Comparison of ENCODE assay signal across 9 cellular contexts in the genomic region with DNA sequence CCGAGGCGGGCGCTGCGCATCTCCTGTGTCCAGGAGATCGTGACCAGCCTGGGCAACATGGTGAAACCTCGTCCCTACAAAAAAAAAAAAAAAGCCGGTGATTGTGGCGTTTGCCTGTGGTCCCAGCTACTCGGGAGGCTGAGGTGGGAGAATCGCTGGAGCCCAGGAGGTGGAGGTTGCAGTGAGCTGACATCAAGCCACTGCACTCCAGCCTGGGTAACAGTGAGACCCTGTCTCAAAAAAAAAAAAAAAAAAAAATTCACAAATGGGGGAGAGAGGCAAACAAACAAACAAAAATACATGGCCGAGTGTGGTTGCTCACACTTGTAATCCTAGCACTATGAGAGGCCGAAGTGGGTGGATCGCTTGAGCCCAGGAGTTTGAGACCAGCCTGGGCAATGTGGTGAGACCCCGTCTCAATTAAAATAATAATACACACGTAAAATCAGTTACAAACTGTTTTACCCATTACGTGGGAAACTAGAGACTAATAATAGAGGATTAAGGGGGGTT. TPM values are rescaled to one million over a fixed set of nuclear protein-coding genes. Genes with fewer than 3 reads are reported as not detected.
DNase-seq lines count a peak whose midpoint lies in the region; ATAC-seq, FAIRE-seq and TF ChIP-seq lines count a peak whose summit lies in the region.
"Had no signal": no experiment of that assay in that cellular context is flagged by ENCODE, and none has a peak within 500 bp of the region (broad histone marks: within the 10 kb centered on the region; RNA-seq: fewer than 3 reads in every experiment).

No MANE protein-coding gene starts in this region.

- H2AK5ac ChIP-seq in IMR-90 (ENCODE audit: low read depth, low read length) = no peak overlapping the region

- H3K9ac ChIP-seq in IMR-90 (ENCODE audit: low read depth, low read length) = peak overlapping the region; percentile 92
- peak overlapping the region; percentile 95 for H3K9ac ChIP-seq in mucosa of stomach (ENCODE audit: low read length)

- CTCF ChIA-PET in A549 (lab: Yijun Ruan, JAX) (interaction anchor here (0.6 to 1.9 kb wide), 5 partner anchors 11 to 204 kb away, joined by 3 to 6 read pairs (median 4); no protein-coding TSS in a partner anchor), IMR-90 (lab: Yijun Ruan, JAX) (no interaction called here)

- dilution Hi-C loops in IMR-90 (cut with HindIII; ENCODE audit: low sequenced_read_pairs, unreplicated experiment) = no loop called here

- H2BK120ac ChIP-seq in IMR-90 (ENCODE audit: low read depth, low read length) = 0 out of 2 replicates have a peak overlapping the region, but pooled peaks have one; percentile 54

- peak overlapping the region; percentile 82 for H2BK5ac ChIP-seq in IMR-90 (ENCODE audit: low read depth, low read length, poor library complexity, severe bottlenecking)

- intact Hi-C loops in IMR-90 (cut with micrococcal nuclease) = no loop called here

- H4K91ac ChIP-seq in IMR-90 (ENCODE audit: insufficient read depth, low read depth, low read length) = no peak overlapping the region

- peak overlapping the region; percentile 87 to 95 for H3K27ac ChIP-seq in A549
- H3K27ac ChIP-seq in IMR-90 (ENCODE audit: insufficient read depth, low read length) = peak overlapping the region; percentile 88

- peak overlapping the region; percentile 89 for H3K14ac ChIP-seq in IMR-90 (replicated peaks; ENCODE audit: low read depth, low read length)

- peaks cover 23% of the 10 kb centered on the region for H3K4me1 ChIP-seq in A549
- H3K4me1 ChIP-seq in IMR-90 (ENCODE audit: control insufficient read depth, insufficient read depth, low read length) = 0 out of 2 replicates have a peak, but pooled peaks cover 4% of the 10 kb centered on the region
- H3K4me1 ChIP-seq in mucosa of stomach (ENCODE audit: control insufficient read depth, insufficient read depth, low read length) = peaks cover 11% of the 10 kb centered on the region

- WGBS in A549 (ENCODE audit: missing lambda C conversion rate) = 33% methylated on average over 12 of the region's 16 CpGs
- WGBS in IMR-90 (ENCODE audit: extremely low coverage in 2 of 2, insufficient read length in 1 of 2), 2 experiments = 60% methylated on average over 1 of the region's 16 CpGs; no CpG with 5 or more reads in 1 of the 2 experiments

- TF ChIP-seq RAD21 in A549 (conservative IDR thresholded peaks at IDR 0.05 in 1 of 2, IDR thresholded peaks at IDR 0.05 in 1 of 2) = no peak
- TF ChIP-seq RAD21 in IMR-90 (IDR thresholded peaks at IDR 0.05; ENCODE audit: low read length) = no peak

- no peak for ATAC-seq in A549
- ATAC-seq in IMR-90 (ENCODE audit: low read depth) = no peak
- ATAC-seq in HG02938 (IDR thresholded peaks at IDR 0.05; ENCODE audit: unreplicated experiment) = no peak
- ATAC-seq in HG02759 (IDR thresholded peaks at IDR 0.05; ENCODE audit: unreplicated experiment) = no peak
- no peak for ATAC-seq in HG02678 (IDR thresholded peaks at IDR 0.05; ENCODE audit: unreplicated experiment)

- peak overlapping the region; percentile 70 for H3K4me3 ChIP-seq in A549
- peak overlapping the region; percentile 87 for H3K4me3 ChIP-seq in IMR-90 (ENCODE audit: insufficient read depth, low read depth, low read length)
- H3K4me3 ChIP-seq in cardiac fibroblast (replicated peaks in 1 of 2; ENCODE audit: low read depth in 2 of 2, low read length in 2 of 2) = peak overlapping the region; percentile 80 to 98
- peak overlapping the region; percentile 83 for H3K4me3 ChIP-seq in mucosa of stomach (ENCODE audit: low read length)

- H4K5ac ChIP-seq in IMR-90 (ENCODE audit: low read depth, low read length) = peak overlapping the region; percentile 83; the same call in 1 of the 2 replicates

- H3K9me3 ChIP-seq in A549 = no peaks in the 10 kb centered on the region
- no peaks in the 10 kb centered on the region for H3K9me3 ChIP-seq in IMR-90 (ENCODE audit: control insufficient read depth, insufficient read depth, low read length)
- H3K9me3 ChIP-seq in mucosa of stomach (ENCODE audit: control insufficient read depth, low read length) = no peaks in the 10 kb centered on the region

- no peaks in the 10 kb centered on the region for H4K20me1 ChIP-seq in IMR-90 (ENCODE audit: insufficient read depth, low read length)

- FAIRE-seq in A549 (lab: Jason Lieb, UNC) = no peak

- H3K4me2 ChIP-seq in A549 (peak overlapping the region; percentile 83), IMR-90 (ENCODE audit: low read depth, low read length) (peak overlapping the region; percentile 80)

- POLR2A ChIA-PET in A549 (lab: Yijun Ruan, JAX) (interaction anchor here (1.5 kb wide), 1 partner anchor 66 kb away, joined by 12 read pairs; a partner anchor contains a TSS), IMR-90 (lab: Charles Lee; ENCODE audit: unreplicated experiment) (interaction anchor here (0.6 kb wide), 1 partner anchor 151 kb away, joined by 4 read pairs; no protein-coding TSS in a partner anchor)

- H2BK15ac ChIP-seq in IMR-90 (ENCODE audit: low read depth, low read length) = no peak overlapping the region

- H3K56ac ChIP-seq in IMR-90 (ENCODE audit: extremely low read depth, insufficient read depth, low read length) = peak overlapping the region; percentile 82

- BruUV-seq in IMR-90 (replicated peaks; lab: Mats Ljungman, UMichigan) = no TSS peak

- peak overlapping the region; percentile 48 for H2AK9ac ChIP-seq in IMR-90 (replicated peaks; ENCODE audit: low read depth, low read length, poor library complexity)

- H3K4ac ChIP-seq in IMR-90 (ENCODE audit: low read depth, low read length) = 0 out of 2 replicates have a peak overlapping the region, but pooled peaks have one; percentile 80

- in situ Hi-C loops in IMR-90 (cut with MboI; ENCODE audit: low sequenced_read_pairs) = no loop called here

- H2AFZ ChIP-seq in IMR-90 (replicated peaks; ENCODE audit: low read length, poor library complexity) = peak overlapping the region; percentile 95

- TF ChIP-seq POLR2A in A549 (IDR thresholded peaks at IDR 0.05; ENCODE audit: low read length) = no peak
- no peak for TF ChIP-seq POLR2A in IMR-90 (IDR thresholded peaks at IDR 0.05; ENCODE audit: low read depth, low read length)

- H3K36me3 ChIP-seq in IMR-90 (ENCODE audit: control insufficient read depth, insufficient read depth, low read length) (0 out of 2 replicates have a peak, but pooled peaks cover 4% of the 10 kb centered on the region), mucosa of stomach (ENCODE audit: control insufficient read depth, insufficient read depth, low read length) (no peaks in the 10 kb centered on the region)

- no peak overlapping the region for H3K18ac ChIP-seq in IMR-90 (ENCODE audit: low read depth, low read length)

- peaks cover 12 to 20% of the 10 kb centered on the region in 2 experiments for H3K79me1 ChIP-seq in IMR-90 (ENCODE audit: low read depth in 1 of 2, low read length in 2 of 2)

- TF ChIP-seq CTCF in A549 (IDR thresholded peaks at IDR 0.05) = no peak
- no peak for TF ChIP-seq CTCF in IMR-90 (conservative IDR thresholded peaks at IDR 0.05; ENCODE audit: low read depth, low read length)
- TF ChIP-seq CTCF in cardiac fibroblast (IDR thresholded peaks at IDR 0.05; ENCODE audit: low read depth, low read length) = no peak

- H3K27me3 ChIP-seq in IMR-90 (ENCODE audit: control insufficient read depth, insufficient read depth, low read length) (no peaks in the 10 kb centered on the region), mucosa of stomach (ENCODE audit: control insufficient read depth, insufficient read depth, low read length) (no peaks in the 10 kb centered on the region)

- no peak for DNase-seq in A549 (ENCODE audit: low read depth in 1 of 2, low spot score in 1 of 2)
- no peak for DNase-seq in IMR-90
- DNase-seq in cardiac fibroblast (ENCODE audit: low read depth in 2 of 2) = peak in 1 of 2 donors; percentile 5
- no peak for DNase-seq in middle frontal gyrus (ENCODE audit: extremely low spot score, low spot score)

- peak overlapping the region; percentile 91 to 93 for H4K8ac ChIP-seq in IMR-90 (ENCODE audit: low read depth in 2 of 2, low read length in 2 of 2)

- H3K23ac ChIP-seq in IMR-90 (ENCODE audit: low read depth, low read length) = no peak overlapping the region

- no peak for TF ChIP-seq EP300 in A549 (IDR thresholded peaks at IDR 0.05)

- no peaks in the 10 kb centered on the region for H3K9me1 ChIP-seq in IMR-90 (ENCODE audit: insufficient read depth, low read length)

- no peak overlapping the region for H2BK20ac ChIP-seq in IMR-90 (ENCODE audit: low read depth, low read length)

TF ChIP-seq in A549, 52 proteins besides CTCF, POLR2A, EP300 and RAD21:
- TF ChIP-seq RCOR1 (IDR thresholded peaks at IDR 0.05; ENCODE audit: low read depth, low read length) = no peak

TF ChIP-seq in IMR-90, 13 proteins besides CTCF, POLR2A, EP300 and RAD21 (continues in another document):
- no peak for TF ChIP-seq SMC3 (IDR thresholded peaks at IDR 0.05; ENCODE audit: low read depth, low read length)

RNA-seq across cellular contexts. Expression of a gene that starts 0.8 kb away (rescaled TPM):
- polyA plus RNA-seq in A549 (2011; rRNA removed) = 20.3 and 22.6 TPM in 2 replicates
- 5.2 and 5.8 TPM in 2 replicates for polyA plus RNA-seq in A549 (2012; cell fraction: cytosol; rRNA removed)
- 2.4 and 3.5 TPM in 2 replicates for polyA plus RNA-seq in A549 (2012; cell fraction: nucleus; rRNA removed)
- polyA plus RNA-seq in A549 (2017; fragmentation: RNase III; extraction: RNeasy Plus Mini Kit Qiagen cat#74134 plus additional on column Dnase treatment) = 10.3 to 11.4 TPM (median 11.1 TPM) in 3 replicates
- 5.5 and 8.1 TPM in 2 replicates for polyA minus RNA-seq in A549 (2011; rRNA and poly(A)+ RNA removed)
- 12.0 and 12.8 TPM in 2 replicates for total RNA-seq in IMR-90 (2012; rRNA removed)
- 4.4 and 4.9 TPM in 2 replicates for polyA plus RNA-seq in IMR-90 (2012; rRNA removed)
- polyA plus RNA-seq in IMR-90 (2012; cell fraction: cytosol; rRNA removed) = 1.6 and 2.4 TPM in 2 replicates
- polyA plus RNA-seq in IMR-90 (2012; cell fraction: nucleus; rRNA removed; ENCODE audit: low replicate concordance) = 0.74 and 3.6 TPM in 2 replicates

RNA-seq across cellular contexts. Expression of a gene that starts 0.9 kb away (rescaled TPM):
- 47.9 and 56.9 TPM in 2 replicates for polyA plus RNA-seq in A549 (2011; rRNA removed)
- 36.4 and 39.2 TPM in 2 replicates for polyA plus RNA-seq in A549 (2012; cell fraction: cytosol; rRNA removed)
- polyA plus RNA-seq in A549 (2012; cell fraction: nucleus; rRNA removed) = 15.9 and 25.5 TPM in 2 replicates
- polyA plus RNA-seq in A549 (2017; fragmentation: RNase III; extraction: RNeasy Plus Mini Kit Qiagen cat#74134 plus additional on column Dnase treatment) = 44.0 to 45.6 TPM (median 44.9 TPM) in 3 replicates
- polyA minus RNA-seq in A549 (2011; rRNA and poly(A)+ RNA removed) = 11.1 and 15.3 TPM in 2 replicates
- 32.8 and 42.5 TPM in 2 replicates for total RNA-seq in IMR-90 (2012; rRNA removed)
- polyA plus RNA-seq in IMR-90 (2012; rRNA removed) = 19.1 and 26.7 TPM in 2 replicates
- polyA plus RNA-seq in IMR-90 (2012; cell fraction: cytosol; rRNA removed) = 18.2 and 26.4 TPM in 2 replicates
- polyA plus RNA-seq in IMR-90 (2012; cell fraction: nucleus; rRNA removed; ENCODE audit: low replicate concordance) = 8.8 and 9.3 TPM in 2 replicates

RNA-seq across cellular contexts. Expression of a gene that starts 55.0 kb away (rescaled TPM):
- polyA plus RNA-seq in A549 (2011; rRNA removed) (0.18 and 0.33 TPM in 2 replicates), A549 (2017; fragmentation: RNase III; extraction: RNeasy Plus Mini Kit Qiagen cat#74134 plus additional on column Dnase treatment) (not detected in 3 replicates), IMR-90 (2012; rRNA removed) (not detected in 2 replicates)
- polyA plus RNA-seq in A549 (2012; cell fraction: cytosol; rRNA removed) = not detected in 2 replicates
- polyA plus RNA-seq in A549 (2012; cell fraction: nucleus; rRNA removed) = not detected in 2 replicates
- polyA minus RNA-seq in A549 (2011; rRNA and poly(A)+ RNA removed) = not detected in 2 replicates
- total RNA-seq in IMR-90 (2012; rRNA removed) = not detected in 2 replicates
- not detected in 2 replicates for polyA plus RNA-seq in IMR-90 (2012; cell fraction: cytosol; rRNA removed)
- polyA plus RNA-seq in IMR-90 (2012; cell fraction: nucleus; rRNA removed; ENCODE audit: low replicate concordance) = not detected in 2 replicates
- total RNA-seq: activated CD8-positive, alpha-beta memory T cell treated with anti-CD3 and anti-CD28 coated beads for 36 hours had no signal
